Comparison of ENCODE assay signal across 1 cellular context in genomic region chr1:26544156-26544555, GRCh38.
TF ChIP-seq lines count a peak whose summit lies in the region.

No MANE protein-coding gene starts in this region.

TF ChIP-seq in GM12878, 131 proteins besides CTCF, POLR2A, EP300 and RAD21 (continued from another document):
- TF ChIP-seq MLLT1 (IDR thresholded peaks at IDR 0.05), result peak; percentile 74
